ENCODE assay signal across 8 cellular contexts in the genomic region with DNA sequence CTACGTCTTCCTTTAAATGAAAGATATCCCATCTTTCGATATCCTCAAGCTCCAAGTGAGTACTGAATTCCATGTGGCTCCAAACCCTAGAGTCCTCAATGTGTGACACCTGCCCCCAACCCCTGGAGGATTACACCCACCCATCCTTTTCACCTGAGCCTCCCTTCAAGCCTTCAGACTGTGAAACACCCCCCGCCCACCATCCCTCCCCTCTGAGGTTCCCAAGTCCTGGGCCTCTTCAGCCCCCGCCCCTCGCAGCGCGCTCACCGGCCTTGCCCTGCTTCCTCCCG. TPM values are rescaled to one million over a fixed set of nuclear protein-coding genes. Genes with fewer than 3 reads are reported as not detected.
DNase-seq lines count a peak whose midpoint lies in the region; ATAC-seq, FAIRE-seq and TF ChIP-seq lines count a peak whose summit lies in the region.

No MANE protein-coding gene starts in this region.

- no peaks in the 10 kb centered on the region; a peak in 1 of 5 replicates for H3K27me3 ChIP-seq in HepG2 (ENCODE audit: control insufficient read depth in 1 of 2, insufficient read depth in 2 of 2, low read length in 2 of 2)

- WGBS in HepG2 (ENCODE audit: low lambda C conversion rate): 19% methylated on average over 2 of the region's 9 CpGs

- TF ChIP-seq RAD21 in HepG2 (CRISPR knock-in tag; IDR thresholded peaks at IDR 0.05): no peak

- H3K27me3 Mint-ChIP-seq in activated naive CD4-positive, alpha-beta T cell treated with anti-CD3 and anti-CD28 coated beads for 36 hours (ENCODE audit: low read depth): no peaks in the 10 kb centered on the region
- no peaks in the 10 kb centered on the region for H3K27me3 Mint-ChIP-seq in activated naive CD8-positive, alpha-beta T cell treated with anti-CD3 and anti-CD28 coated beads for 36 hours
- H3K27me3 Mint-ChIP-seq in stimulated activated naive B cell treated with anti-CD40 and anti-IgM and Interleukin-4, amounts not matched to agents 10 μg/mL and 1 μg/mL and 100 μg/mL, for 72 hours: no peaks in the 10 kb centered on the region

- no peaks in the 10 kb centered on the region for H3K9me3 Mint-ChIP-seq in activated naive CD4-positive, alpha-beta T cell treated with anti-CD3 and anti-CD28 coated beads for 36 hours
- H3K9me3 Mint-ChIP-seq in activated naive CD8-positive, alpha-beta T cell treated with anti-CD3 and anti-CD28 coated beads for 36 hours: no peaks in the 10 kb centered on the region
- H3K9me3 Mint-ChIP-seq in stimulated activated naive B cell treated with anti-CD40 and anti-IgM and Interleukin-4, amounts not matched to agents 10 μg/mL and 1 μg/mL and 100 μg/mL, for 72 hours: no peaks in the 10 kb centered on the region

- peak overlapping the region; percentile 97 for H3K9ac ChIP-seq in HepG2 (ENCODE audit: insufficient read depth, low read depth, low read length)

- no peak for TF ChIP-seq EP300 in HepG2 (IDR thresholded peaks at IDR 0.05; ENCODE audit: low read depth in 2 of 2, low read length in 2 of 2)
- TF ChIP-seq EP300 in HepG2 (CRISPR knock-in tag; IDR thresholded peaks at IDR 0.05; ENCODE audit: borderline replicate concordance): no peak

- intact Hi-C loops in activated naive CD4-positive, alpha-beta T cell treated with anti-CD3 and anti-CD28 coated beads for 36 hours (cut with micrococcal nuclease): loop anchor here (1.0 kb wide), 5 partner anchors 9 to 100 kb away; partner anchors contain the start of gene CKS1B
- intact Hi-C loops in HepG2 (cut with micrococcal nuclease; ENCODE audit: unreplicated experiment): loop anchor here (2.0 kb wide), 1 partner anchor 40 kb away; no protein-coding TSS in a partner anchor

- in situ Hi-C loops in HepG2 (cut with HindIII; ENCODE audit: extremely low pct_ligation_motif_present, low pct_unique_long_range_greater_than_20kb): loop anchor here (5.0 kb wide), 1 partner anchor 36 kb away; no protein-coding TSS in a partner anchor

- POLR2A ChIA-PET in HepG2 (lab: Yijun Ruan, JAX): interaction anchor here (0.6 to 8.3 kb wide), 11 partner anchors 12 to 124 kb away, joined by 3 to 148 read pairs (median 8); partner anchors contain the start of genes ADAM15, CKS1B, FLAD1 and PMVK

- no TSS peak for BruUV-seq in HepG2 (replicated peaks; lab: Mats Ljungman, UMichigan)

- no peak for TF ChIP-seq POLR2A in HepG2 (IDR thresholded peaks at IDR 0.05; ENCODE audit: insufficient read depth in 1 of 2, low read depth in 2 of 2, low read length in 2 of 2)

- H2AFZ ChIP-seq in HepG2 (ENCODE audit: low read length): no peak overlapping the region

- FAIRE-seq in HepG2 (lab: Jason Lieb, UNC): peak; percentile 55

- ATAC-seq in HepG2 (no peak), HG03097 (IDR thresholded peaks at IDR 0.05; ENCODE audit: low FRiP score, unreplicated experiment) (no peak)
- ATAC-seq in stimulated activated naive B cell treated with anti-CD40 and anti-IgM and Interleukin-4, amounts not matched to agents 10 μg/mL and 1 μg/mL and 100 μg/mL, for 72 hours (replicated peaks): no peak

- H3K36me3 Mint-ChIP-seq in activated naive CD4-positive, alpha-beta T cell treated with anti-CD3 and anti-CD28 coated beads for 36 hours (ENCODE audit: low read depth): peaks cover 20% of the 10 kb centered on the region
- peaks cover 23% of the 10 kb centered on the region for H3K36me3 Mint-ChIP-seq in activated naive CD8-positive, alpha-beta T cell treated with anti-CD3 and anti-CD28 coated beads for 36 hours
- peaks cover 26 to 36% of the 10 kb centered on the region in 2 donors for H3K36me3 Mint-ChIP-seq in stimulated activated naive B cell treated with anti-CD40 and anti-IgM and Interleukin-4, amounts not matched to agents 10 μg/mL and 1 μg/mL and 100 μg/mL, for 72 hours

- H3K79me2 ChIP-seq in HepG2 (ENCODE audit: insufficient read depth, low read length): peaks cover 17% of the 10 kb centered on the region

- H3K4me3 ChIP-seq in HepG2 (replicated peaks in 1 of 3; ENCODE audit: insufficient read depth in 1 of 3, low read depth in 2 of 3, low read length in 3 of 3): peak overlapping the region; percentile 72 to 87 (median 80)

- H3K9me3 ChIP-seq in HepG2 (ENCODE audit: low read length): no peaks in the 10 kb centered on the region

- peak overlapping the region; percentile 96 for H3K27ac ChIP-seq in HepG2 (ENCODE audit: extremely low read length, insufficient read depth, low read length)

- CTCF ChIA-PET in activated naive CD4-positive, alpha-beta T cell treated with anti-CD3 and anti-CD28 coated beads for 36 hours (lab: Charles Lee): interaction anchor here (0.8 to 3.6 kb wide), 11 partner anchors 8 to 124 kb away, joined by 3 to 17 read pairs (median 4); partner anchors contain the start of genes ADAM15, FLAD1 and SHC1
- CTCF ChIA-PET in HepG2 (lab: Yijun Ruan, JAX; ENCODE audit: low intra/inter-chr PET ratio, low total read pairs): interaction anchor here (3.7 kb wide), 1 partner anchor 57 kb away, joined by 24 read pairs; no protein-coding TSS in a partner anchor

- peak overlapping the region; percentile 92 for H3K4me2 ChIP-seq in HepG2 (ENCODE audit: low read depth, low read length)

- peak overlapping the region; percentile 96 for H3K4me3 Mint-ChIP-seq in activated naive CD4-positive, alpha-beta T cell treated with anti-CD3 and anti-CD28 coated beads for 36 hours
- H3K4me3 Mint-ChIP-seq in activated naive CD8-positive, alpha-beta T cell treated with anti-CD3 and anti-CD28 coated beads for 36 hours: peak overlapping the region; percentile 97
- peak overlapping the region; percentile 88 for H3K4me3 Mint-ChIP-seq in stimulated activated naive B cell treated with anti-CD40 and anti-IgM and Interleukin-4, amounts not matched to agents 10 μg/mL and 1 μg/mL and 100 μg/mL, for 72 hours

- TF ChIP-seq CTCF in HepG2 (CRISPR knock-in tag; IDR thresholded peaks at IDR 0.05): no peak

- no peaks in the 10 kb centered on the region for H4K20me1 ChIP-seq in HepG2 (ENCODE audit: insufficient read depth, low read length)

- peak; percentile 79 for DNase-seq in activated naive CD4-positive, alpha-beta T cell treated with anti-CD3 and anti-CD28 coated beads for 36 hours
- no peak for DNase-seq in activated naive CD4-positive, alpha-beta T cell treated with Interleukin-2 at 50 U/mL for 16 hours
- no peak for DNase-seq in activated naive CD8-positive, alpha-beta T cell treated with anti-CD3 and anti-CD28 coated beads for 36 hours
- DNase-seq in HepG2 (ENCODE audit: low spot score) (peak; percentile 65), HPDE6-E6E7 (ENCODE audit: extremely low spot score) (no peak), D341Med (ENCODE audit: low spot score) (no peak)
- no peak for DNase-seq in stimulated activated naive B cell treated with anti-CD40 and anti-IgM and Interleukin-4, amounts not matched to agents 10 μg/mL and 1 μg/mL and 100 μg/mL, for 72 hours

- H3K36me3 ChIP-seq in HepG2 (replicated peaks in 1 of 2; ENCODE audit: control insufficient read depth in 1 of 2, insufficient read depth in 2 of 2, low read length in 2 of 2): peaks cover 14 to 42% of the 10 kb centered on the region in 2 experiments

- peaks cover 45% of the 10 kb centered on the region for H3K4me1 Mint-ChIP-seq in activated naive CD4-positive, alpha-beta T cell treated with anti-CD3 and anti-CD28 coated beads for 36 hours (ENCODE audit: low read depth)
- peaks cover 39% of the 10 kb centered on the region for H3K4me1 Mint-ChIP-seq in activated naive CD8-positive, alpha-beta T cell treated with anti-CD3 and anti-CD28 coated beads for 36 hours
- H3K4me1 Mint-ChIP-seq in stimulated activated naive B cell treated with anti-CD40 and anti-IgM and Interleukin-4, amounts not matched to agents 10 μg/mL and 1 μg/mL and 100 μg/mL, for 72 hours: peaks cover 27 to 56% of the 10 kb centered on the region in 2 donors

- peaks cover 49% of the 10 kb centered on the region for H3K4me1 ChIP-seq in HepG2 (ENCODE audit: insufficient read depth, low read length)

- H3K27ac Mint-ChIP-seq in activated naive CD4-positive, alpha-beta T cell treated with anti-CD3 and anti-CD28 coated beads for 36 hours: peak overlapping the region; percentile 94
- peak overlapping the region; percentile 92 for H3K27ac Mint-ChIP-seq in activated naive CD8-positive, alpha-beta T cell treated with anti-CD3 and anti-CD28 coated beads for 36 hours
- peak overlapping the region; percentile 93 for H3K27ac Mint-ChIP-seq in stimulated activated naive B cell treated with anti-CD40 and anti-IgM and Interleukin-4, amounts not matched to agents 10 μg/mL and 1 μg/mL and 100 μg/mL, for 72 hours

RNA-seq across cellular contexts. Expression of gene PYGO2, which starts 0.4 kb away (rescaled TPM):
- total RNA-seq in activated naive CD4-positive, alpha-beta T cell treated with anti-CD3 and anti-CD28 coated beads for 36 hours: 10 to 100 TPM; 35.6 to 36.3 TPM
- 10 to 100 TPM; 24.2 to 25.1 TPM for total RNA-seq in activated naive CD8-positive, alpha-beta T cell treated with anti-CD3 and anti-CD28 coated beads for 36 hours
- total RNA-seq in HepG2 (2016; rRNA removed; fragmentation: Illumina TruSeq; extraction: Trizol): 20.3 and 21.3 TPM in 2 replicates
- 3.2 and 3.5 TPM in 2 replicates for total RNA-seq in HepG2 (2016; cell fraction: cytosol; rRNA removed; fragmentation: Illumina TruSeq; extraction: Trizol; ENCODE audit: low read depth)
- 19.3 and 19.4 TPM in 2 replicates for total RNA-seq in HepG2 (2016; cell fraction: insoluble cytoplasmic fraction; rRNA removed; fragmentation: Illumina TruSeq; extraction: Trizol)
- 14.9 and 16.1 TPM in 2 replicates for total RNA-seq in HepG2 (2016; cell fraction: membrane; rRNA removed; fragmentation: Illumina TruSeq; extraction: Trizol)
- 10.9 and 15.3 TPM in 2 replicates for total RNA-seq in HepG2 (2016; cell fraction: nucleus; rRNA removed; fragmentation: Illumina TruSeq; extraction: Trizol)
- polyA plus RNA-seq in HepG2 (2011; rRNA removed): 21.8 and 24.3 TPM in 2 replicates
- 16.5 and 18.4 TPM in 2 replicates for polyA plus RNA-seq in HepG2 (2011; cell fraction: cytosol; rRNA removed)
- 31.3 and 35.1 TPM in 2 replicates for polyA plus RNA-seq in HepG2 (2011; cell fraction: nucleus; rRNA removed)
- 16.9 and 18.8 TPM in 2 replicates for polyA plus RNA-seq in HepG2 (2012)
- 3.3 TPM in 2 replicates for polyA plus RNA-seq in HepG2 (2016; cell fraction: cytosol; fragmentation: Illumina TruSeq; extraction: Trizol; ENCODE audit: low read depth)
- 23.0 and 27.3 TPM in 2 replicates for polyA plus RNA-seq in HepG2 (2016; cell fraction: insoluble cytoplasmic fraction; fragmentation: Illumina TruSeq; extraction: Trizol; ENCODE audit: low read depth)
- polyA plus RNA-seq in HepG2 (2016; cell fraction: membrane; fragmentation: Illumina TruSeq; extraction: Trizol; ENCODE audit: low read depth): 11.9 and 12.7 TPM in 2 replicates
- 25.6 and 27.8 TPM in 2 replicates for polyA plus RNA-seq in HepG2 (2016; cell fraction: nucleus; fragmentation: Illumina TruSeq; extraction: Trizol; ENCODE audit: insufficient read depth, low read depth)
- 20.6 and 39.8 TPM in 2 replicates for polyA minus RNA-seq in HepG2 (2011; rRNA and poly(A)+ RNA removed; ENCODE audit: low replicate concordance)
- 12.1 and 13.1 TPM in 2 replicates for polyA minus RNA-seq in HepG2 (2011; cell fraction: cytosol; rRNA and poly(A)+ RNA removed)
- polyA minus RNA-seq in HepG2 (2011; cell fraction: nucleus; rRNA and poly(A)+ RNA removed): 11.5 and 15.9 TPM in 2 replicates

RNA-seq across cellular contexts. Expression of gene PBXIP1, which starts 5.3 kb away (rescaled TPM):
- 10 to 100 TPM; 55.3 to 55.5 TPM for total RNA-seq in activated naive CD4-positive, alpha-beta T cell treated with anti-CD3 and anti-CD28 coated beads for 36 hours
- 10 to 100 TPM; 12.2 to 13.2 TPM for total RNA-seq in activated naive CD8-positive, alpha-beta T cell treated with anti-CD3 and anti-CD28 coated beads for 36 hours
- total RNA-seq in HepG2 (2016; rRNA removed; fragmentation: Illumina TruSeq; extraction: Trizol): 7.3 and 16.3 TPM in 2 replicates
- total RNA-seq in HepG2 (2016; cell fraction: cytosol; rRNA removed; fragmentation: Illumina TruSeq; extraction: Trizol; ENCODE audit: low read depth): 2.0 and 2.1 TPM in 2 replicates
- 5.9 and 16.8 TPM in 2 replicates for total RNA-seq in HepG2 (2016; cell fraction: insoluble cytoplasmic fraction; rRNA removed; fragmentation: Illumina TruSeq; extraction: Trizol)
- 2.1 and 2.2 TPM in 2 replicates for total RNA-seq in HepG2 (2016; cell fraction: membrane; rRNA removed; fragmentation: Illumina TruSeq; extraction: Trizol)
- 16.4 and 17.3 TPM in 2 replicates for total RNA-seq in HepG2 (2016; cell fraction: nucleus; rRNA removed; fragmentation: Illumina TruSeq; extraction: Trizol)
- 31.9 and 40.0 TPM in 2 replicates for polyA plus RNA-seq in HepG2 (2011; rRNA removed)
- polyA plus RNA-seq in HepG2 (2011; cell fraction: cytosol; rRNA removed): 30.4 and 31.5 TPM in 2 replicates
- 31.2 and 36.7 TPM in 2 replicates for polyA plus RNA-seq in HepG2 (2011; cell fraction: nucleus; rRNA removed)
- 17.1 and 23.1 TPM in 2 replicates for polyA plus RNA-seq in HepG2 (2012)
- polyA plus RNA-seq in HepG2 (2016; cell fraction: cytosol; fragmentation: Illumina TruSeq; extraction: Trizol; ENCODE audit: low read depth): 0.68 and 0.86 TPM in 2 replicates
- 5.1 and 5.5 TPM in 2 replicates for polyA plus RNA-seq in HepG2 (2016; cell fraction: insoluble cytoplasmic fraction; fragmentation: Illumina TruSeq; extraction: Trizol; ENCODE audit: low read depth)
- polyA plus RNA-seq in HepG2 (2016; cell fraction: membrane; fragmentation: Illumina TruSeq; extraction: Trizol; ENCODE audit: low read depth): 1.1 and 1.3 TPM in 2 replicates
- 22.7 and 24.2 TPM in 2 replicates for polyA plus RNA-seq in HepG2 (2016; cell fraction: nucleus; fragmentation: Illumina TruSeq; extraction: Trizol; ENCODE audit: insufficient read depth, low read depth)
- polyA minus RNA-seq in HepG2 (2011; rRNA and poly(A)+ RNA removed; ENCODE audit: low replicate concordance): 25.2 and 29.8 TPM in 2 replicates
- 12.7 and 15.3 TPM in 2 replicates for polyA minus RNA-seq in HepG2 (2011; cell fraction: cytosol; rRNA and poly(A)+ RNA removed)
- 12.6 and 15.4 TPM in 2 replicates for polyA minus RNA-seq in HepG2 (2011; cell fraction: nucleus; rRNA and poly(A)+ RNA removed)

RNA-seq across cellular contexts. Expression of gene SHC1, which starts 9.4 kb away (rescaled TPM):
- 10 to 100 TPM; 35.5 to 40.8 TPM for total RNA-seq in activated naive CD4-positive, alpha-beta T cell treated with anti-CD3 and anti-CD28 coated beads for 36 hours
- total RNA-seq in activated naive CD8-positive, alpha-beta T cell treated with anti-CD3 and anti-CD28 coated beads for 36 hours: 10 to 100 TPM; 34.7 to 38.4 TPM
- total RNA-seq in HepG2 (2016; rRNA removed; fragmentation: Illumina TruSeq; extraction: Trizol): 52.0 and 55.0 TPM in 2 replicates
- total RNA-seq in HepG2 (2016; cell fraction: cytosol; rRNA removed; fragmentation: Illumina TruSeq; extraction: Trizol; ENCODE audit: low read depth): 10.4 and 11.4 TPM in 2 replicates
- total RNA-seq in HepG2 (2016; cell fraction: insoluble cytoplasmic fraction; rRNA removed; fragmentation: Illumina TruSeq; extraction: Trizol): 43.4 and 62.0 TPM in 2 replicates
- total RNA-seq in HepG2 (2016; cell fraction: membrane; rRNA removed; fragmentation: Illumina TruSeq; extraction: Trizol): 32.4 and 34.5 TPM in 2 replicates
- 38.5 and 42.7 TPM in 2 replicates for total RNA-seq in HepG2 (2016; cell fraction: nucleus; rRNA removed; fragmentation: Illumina TruSeq; extraction: Trizol)
- 137 and 146 TPM in 2 replicates for polyA plus RNA-seq in HepG2 (2011; rRNA removed)
- 58.2 and 72.4 TPM in 2 replicates for polyA plus RNA-seq in HepG2 (2011; cell fraction: cytosol; rRNA removed)
- polyA plus RNA-seq in HepG2 (2011; cell fraction: nucleus; rRNA removed): 261 and 328 TPM in 2 replicates
- polyA plus RNA-seq in HepG2 (2012): 46.9 and 60.8 TPM in 2 replicates
- polyA plus RNA-seq in HepG2 (2016; cell fraction: cytosol; fragmentation: Illumina TruSeq; extraction: Trizol; ENCODE audit: low read depth): 13.4 and 13.5 TPM in 2 replicates
- 59.8 and 73.1 TPM in 2 replicates for polyA plus RNA-seq in HepG2 (2016; cell fraction: insoluble cytoplasmic fraction; fragmentation: Illumina TruSeq; extraction: Trizol; ENCODE audit: low read depth)
- 34.6 and 37.7 TPM in 2 replicates for polyA plus RNA-seq in HepG2 (2016; cell fraction: membrane; fragmentation: Illumina TruSeq; extraction: Trizol; ENCODE audit: low read depth)
- polyA plus RNA-seq in HepG2 (2016; cell fraction: nucleus; fragmentation: Illumina TruSeq; extraction: Trizol; ENCODE audit: insufficient read depth, low read depth): 141 and 171 TPM in 2 replicates
- polyA minus RNA-seq in HepG2 (2011; rRNA and poly(A)+ RNA removed; ENCODE audit: low replicate concordance): 119 and 193 TPM in 2 replicates
- polyA minus RNA-seq in HepG2 (2011; cell fraction: cytosol; rRNA and poly(A)+ RNA removed): 49.8 and 52.4 TPM in 2 replicates
- polyA minus RNA-seq in HepG2 (2011; cell fraction: nucleus; rRNA and poly(A)+ RNA removed): 37.5 and 41.5 TPM in 2 replicates

RNA-seq across cellular contexts. Expression of gene CKS1B, which starts 13.3 kb away (rescaled TPM):
- 100 to 1,000 TPM; 283 to 291 TPM for total RNA-seq in activated naive CD4-positive, alpha-beta T cell treated with anti-CD3 and anti-CD28 coated beads for 36 hours
- 100 to 1,000 TPM; 156 TPM for total RNA-seq in activated naive CD8-positive, alpha-beta T cell treated with anti-CD3 and anti-CD28 coated beads for 36 hours
- 217 and 268 TPM in 2 replicates for total RNA-seq in HepG2 (2016; rRNA removed; fragmentation: Illumina TruSeq; extraction: Trizol)
- 95.8 and 111 TPM in 2 replicates for total RNA-seq in HepG2 (2016; cell fraction: cytosol; rRNA removed; fragmentation: Illumina TruSeq; extraction: Trizol; ENCODE audit: low read depth)
- 219 and 283 TPM in 2 replicates for total RNA-seq in HepG2 (2016; cell fraction: insoluble cytoplasmic fraction; rRNA removed; fragmentation: Illumina TruSeq; extraction: Trizol)
- 160 and 171 TPM in 2 replicates for total RNA-seq in HepG2 (2016; cell fraction: membrane; rRNA removed; fragmentation: Illumina TruSeq; extraction: Trizol)
- 75.7 and 82.8 TPM in 2 replicates for total RNA-seq in HepG2 (2016; cell fraction: nucleus; rRNA removed; fragmentation: Illumina TruSeq; extraction: Trizol)
- polyA plus RNA-seq in HepG2 (2011; rRNA removed): 122 and 222 TPM in 2 replicates
- 141 and 184 TPM in 2 replicates for polyA plus RNA-seq in HepG2 (2011; cell fraction: cytosol; rRNA removed)
- 54.7 and 67.5 TPM in 2 replicates for polyA plus RNA-seq in HepG2 (2011; cell fraction: nucleus; rRNA removed)
- polyA plus RNA-seq in HepG2 (2012): 103 and 128 TPM in 2 replicates
- 98.3 and 114 TPM in 2 replicates for polyA plus RNA-seq in HepG2 (2016; cell fraction: cytosol; fragmentation: Illumina TruSeq; extraction: Trizol; ENCODE audit: low read depth)
- 306 and 328 TPM in 2 replicates for polyA plus RNA-seq in HepG2 (2016; cell fraction: insoluble cytoplasmic fraction; fragmentation: Illumina TruSeq; extraction: Trizol; ENCODE audit: low read depth)
- 149 and 155 TPM in 2 replicates for polyA plus RNA-seq in HepG2 (2016; cell fraction: membrane; fragmentation: Illumina TruSeq; extraction: Trizol; ENCODE audit: low read depth)
- polyA plus RNA-seq in HepG2 (2016; cell fraction: nucleus; fragmentation: Illumina TruSeq; extraction: Trizol; ENCODE audit: insufficient read depth, low read depth): 139 and 158 TPM in 2 replicates
- polyA minus RNA-seq in HepG2 (2011; rRNA and poly(A)+ RNA removed; ENCODE audit: low replicate concordance): 89.2 and 369 TPM in 2 replicates
- polyA minus RNA-seq in HepG2 (2011; cell fraction: cytosol; rRNA and poly(A)+ RNA removed): 31.4 and 39.6 TPM in 2 replicates
- polyA minus RNA-seq in HepG2 (2011; cell fraction: nucleus; rRNA and poly(A)+ RNA removed): 20.0 and 31.2 TPM in 2 replicates

RNA-seq across cellular contexts. Expression of gene FLAD1, which starts 22.0 kb away (rescaled TPM):
- 10 to 100 TPM; 27.2 to 30.0 TPM for total RNA-seq in activated naive CD4-positive, alpha-beta T cell treated with anti-CD3 and anti-CD28 coated beads for 36 hours
- total RNA-seq in activated naive CD8-positive, alpha-beta T cell treated with anti-CD3 and anti-CD28 coated beads for 36 hours: 10 to 100 TPM; 54.2 to 56.1 TPM
- total RNA-seq in HepG2 (2016; rRNA removed; fragmentation: Illumina TruSeq; extraction: Trizol): 32.8 and 32.9 TPM in 2 replicates
- total RNA-seq in HepG2 (2016; cell fraction: cytosol; rRNA removed; fragmentation: Illumina TruSeq; extraction: Trizol; ENCODE audit: low read depth): 21.5 and 22.7 TPM in 2 replicates
- 29.0 and 37.1 TPM in 2 replicates for total RNA-seq in HepG2 (2016; cell fraction: insoluble cytoplasmic fraction; rRNA removed; fragmentation: Illumina TruSeq; extraction: Trizol)
- total RNA-seq in HepG2 (2016; cell fraction: membrane; rRNA removed; fragmentation: Illumina TruSeq; extraction: Trizol): 23.4 and 27.9 TPM in 2 replicates
- 37.9 and 38.9 TPM in 2 replicates for total RNA-seq in HepG2 (2016; cell fraction: nucleus; rRNA removed; fragmentation: Illumina TruSeq; extraction: Trizol)
- 25.9 and 30.3 TPM in 2 replicates for polyA plus RNA-seq in HepG2 (2011; rRNA removed)
- 16.4 and 22.8 TPM in 2 replicates for polyA plus RNA-seq in HepG2 (2011; cell fraction: cytosol; rRNA removed)
- polyA plus RNA-seq in HepG2 (2011; cell fraction: nucleus; rRNA removed): 84.3 and 94.4 TPM in 2 replicates
- polyA plus RNA-seq in HepG2 (2012): 15.3 and 18.2 TPM in 2 replicates
- 17.3 and 18.3 TPM in 2 replicates for polyA plus RNA-seq in HepG2 (2016; cell fraction: cytosol; fragmentation: Illumina TruSeq; extraction: Trizol; ENCODE audit: low read depth)
- 28.5 and 31.1 TPM in 2 replicates for polyA plus RNA-seq in HepG2 (2016; cell fraction: insoluble cytoplasmic fraction; fragmentation: Illumina TruSeq; extraction: Trizol; ENCODE audit: low read depth)
- 17.7 and 19.3 TPM in 2 replicates for polyA plus RNA-seq in HepG2 (2016; cell fraction: membrane; fragmentation: Illumina TruSeq; extraction: Trizol; ENCODE audit: low read depth)
- polyA plus RNA-seq in HepG2 (2016; cell fraction: nucleus; fragmentation: Illumina TruSeq; extraction: Trizol; ENCODE audit: insufficient read depth, low read depth): 64.3 and 72.6 TPM in 2 replicates
- polyA minus RNA-seq in HepG2 (2011; rRNA and poly(A)+ RNA removed; ENCODE audit: low replicate concordance): 34.0 and 163 TPM in 2 replicates
- 7.6 and 9.5 TPM in 2 replicates for polyA minus RNA-seq in HepG2 (2011; cell fraction: cytosol; rRNA and poly(A)+ RNA removed)
- polyA minus RNA-seq in HepG2 (2011; cell fraction: nucleus; rRNA and poly(A)+ RNA removed): 15.7 and 16.8 TPM in 2 replicates

Comparison
In these comparisons a context has a peak if more than half of its experiments do, and no peak if none do; other contexts are left out.
1. DNase-seq: peak in activated naive CD4-positive, alpha-beta T cell treated with anti-CD3 and anti-CD28 coated beads for 36 hours (single experiment) and HepG2 (single experiment); none in activated naive CD4-positive, alpha-beta T cell treated with Interleukin-2 at 50 U/mL for 16 hours (single experiment), activated naive CD8-positive, alpha-beta T cell treated with anti-CD3 and anti-CD28 coated beads for 36 hours (single experiment), stimulated activated naive B cell treated with anti-CD40 and anti-IgM and Interleukin-4, amounts not matched to agents 10 μg/mL and 1 μg/mL and 100 μg/mL, for 72 hours (single experiment), HPDE6-E6E7 (single experiment) and D341Med (single experiment).
2. Peak in every context shown above with its lines, with median percentiles within 50 percentile points of each other: H3K27ac Mint-ChIP-seq and H3K4me3 Mint-ChIP-seq.